In genomic region chr7:71538210-71538609, GRCh38 we compare ENCODE assay signal across 25 cellular contexts.
"Had no signal": no experiment of that assay in that cellular context is flagged by ENCODE, and none has a peak within 500 bp of the region (broad histone marks: within the 10 kb centered on the region; RNA-seq: fewer than 3 reads in every experiment).

No MANE protein-coding gene starts in this region.

- H3K4me1 Mint-ChIP-seq: activated CD4-positive, alpha-beta memory T cell treated with anti-CD3 and anti-CD28 coated beads, Interleukin-2, amount 10 ng/mL, durations not matched to agents 7 days and 5 days; activated CD4-positive, alpha-beta T cell treated with anti-CD3 and anti-CD28 coated beads for 36 hours; activated naive CD4-positive, alpha-beta T cell treated with anti-CD3 and anti-CD28 coated beads, Interleukin-2, amount 10 ng/mL, durations not matched to agents 7 days and 5 days; activated naive CD8-positive, alpha-beta T cell treated with anti-CD3 and anti-CD28 coated beads for 36 hours; T-cell had no signal

- H3K36me3 Mint-ChIP-seq: activated naive CD4-positive, alpha-beta T cell treated with anti-CD3 and anti-CD28 coated beads, Interleukin-2, amount 10 ng/mL, durations not matched to agents 7 days and 5 days; activated naive CD8-positive, alpha-beta T cell treated with anti-CD3 and anti-CD28 coated beads for 36 hours; T-cell had no signal

- H3K4me1 ChIP-seq: Peyer's patch, SJCRH30 had no signal

- H3K4me3 ChIP-seq: cardiac muscle cell, Peyer's patch, SJCRH30 had no signal

- H3K36me3 ChIP-seq: brain microvascular endothelial cell, cardiac muscle cell, Peyer's patch, SJCRH30 had no signal

- H3K9me3 ChIP-seq: Peyer's patch, SJCRH30 had no signal

- H3K27ac Mint-ChIP-seq: activated CD4-positive, alpha-beta memory T cell treated with anti-CD3 and anti-CD28 coated beads, Interleukin-2, amount 10 ng/mL, durations not matched to agents 7 days and 5 days; activated CD4-positive, alpha-beta T cell treated with anti-CD3 and anti-CD28 coated beads for 36 hours; activated naive CD8-positive, alpha-beta T cell treated with anti-CD3 and anti-CD28 coated beads for 36 hours; activated T-helper 2 cell treated with anti-CD3 and anti-CD28 coated beads, Interferon-gamma antibody, Interleukin-2, Interleukin-4, amounts not matched to agents 10 μg/mL and 5 μg/mL and 100 μg/mL, durations not matched to agents 14 hours and 24 hours and 36 hours; T-cell had no signal

- H3K4me3 Mint-ChIP-seq: activated CD4-positive, alpha-beta memory T cell treated with anti-CD3 and anti-CD28 coated beads, Interleukin-2, amount 10 ng/mL, durations not matched to agents 7 days and 5 days; activated CD4-positive, alpha-beta T cell treated with anti-CD3 and anti-CD28 coated beads for 36 hours; activated naive CD4-positive, alpha-beta T cell treated with anti-CD3 and anti-CD28 coated beads, Interleukin-2, amount 10 ng/mL, durations not matched to agents 7 days and 5 days; activated naive CD8-positive, alpha-beta T cell treated with anti-CD3 and anti-CD28 coated beads for 36 hours; T-cell had no signal

- H3K27me3 ChIP-seq: brain microvascular endothelial cell, Peyer's patch had no signal

- H3K27ac ChIP-seq: brain microvascular endothelial cell, cardiac muscle cell, Peyer's patch, RWPE1, SJCRH30, VCaP had no signal

- H3K27me3 Mint-ChIP-seq: activated CD4-positive, alpha-beta memory T cell treated with anti-CD3 and anti-CD28 coated beads, Interleukin-2, amount 10 ng/mL, durations not matched to agents 7 days and 5 days; activated CD4-positive, alpha-beta T cell treated with anti-CD3 and anti-CD28 coated beads for 36 hours; activated naive CD4-positive, alpha-beta T cell treated with anti-CD3 and anti-CD28 coated beads, Interleukin-2, amount 10 ng/mL, durations not matched to agents 7 days and 5 days; activated naive CD8-positive, alpha-beta T cell treated with anti-CD3 and anti-CD28 coated beads for 36 hours; T-cell had no signal

- DNase-seq: activated CD4-positive, alpha-beta memory T cell treated with anti-CD3 and anti-CD28 coated beads, Interleukin-2, amount 10 ng/mL, durations not matched to agents 7 days and 5 days; activated CD4-positive, alpha-beta T cell treated with anti-CD3 and anti-CD28 coated beads for 36 hours; activated CD4-positive, alpha-beta T cell treated with anti-CD3 and anti-CD28 coated beads, Interleukin-2, amount 50 U/mL, for 1 hour; activated gamma-delta T cell treated with Interleukin-2 at 50 U/mL for 16 hours; activated naive CD4-positive, alpha-beta T cell treated with anti-CD3 and anti-CD28 coated beads, Interleukin-2, amount 10 ng/mL, durations not matched to agents 7 days and 5 days; activated naive CD8-positive, alpha-beta T cell treated with anti-CD3 and anti-CD28 coated beads for 36 hours; activated T-cell treated with anti-CD3 and anti-CD28 coated beads for 4 hours; activated T-cell treated with anti-CD3 and anti-CD28 coated beads, Interleukin-2, amount 50 U/mL, for 48 hours; brain microvascular endothelial cell; NCI-H1048; NCI-H1436; NCI-H1694 treated with DMSO at 0.1 percent for 48 hours; NCI-H2029 treated with DMSO at 0.1 percent for 48 hours; NCI-H446; NCI-H524; Peyer's patch; Right ventricle myocardium superior; SJCRH30; T-cell; T-helper 2 cell; T1000 had no signal

- ATAC-seq: activated CD4-positive, alpha-beta T cell treated with anti-CD3 and anti-CD28 coated beads for 36 hours; T-cell had no signal
